Comparison of ENCODE assay signal across 34 cellular contexts in genomic region chr2:62479917-62480316, GRCh38.
"Had no signal": no experiment of that assay in that cellular context is flagged by ENCODE, and none has a peak within 500 bp of the region (broad histone marks: within the 10 kb centered on the region; RNA-seq: fewer than 3 reads in every experiment).

No MANE protein-coding gene starts in this region.

- H3K4me2 ChIP-seq: KMS-11 had no signal

- DNase-seq: Karpas-422, Kasumi-1, MG63, MM.1S, MV-4-11, NCI-H1048, NCI-H1092, NCI-H1092 treated with DMSO at 0.1 percent for 48 hours, NCI-H1105, NCI-H1105 treated with DMSO at 0.1 percent for 48 hours, NCI-H1417, NCI-H1417 treated with DMSO at 0.1 percent for 48 hours, NCI-H1436, NCI-H1436 treated with DMSO at 0.1 percent for 48 hours, NCI-H146, NCI-H1694, NCI-H1694 treated with DMSO at 0.1 percent for 48 hours, NCI-H187, NCI-H187 treated with DMSO at 0.1 percent for 48 hours, NCI-H1930, NCI-H2029, NCI-H2029 treated with DMSO at 0.1 percent for 48 hours, NCI-H2081, NCI-H2081 treated with DMSO at 0.1 percent for 48 hours, NCI-H2107, NCI-H2171, NCI-H2171 treated with DMSO at 0.1 percent for 48 hours, NCI-H2227 treated with DMSO at 0.1 percent for 48 hours, NCI-H226, NCI-H345, NCI-H446, NCI-H446 treated with DMSO at 0.1 percent for 48 hours, NCI-H510A had no signal

- H3K36me3 ChIP-seq: MG63 had no signal

- H3K27me3 ChIP-seq: MG63 had no signal

- H3K9ac ChIP-seq: KMS-11 had no signal

- H3K4me3 ChIP-seq: MG63 had no signal

- H3K9me3 ChIP-seq: MG63 had no signal

- H3K27ac ChIP-seq: KMS-11 had no signal
